ENCODE assay signal across 24 cellular contexts in genomic region chr2:238713234-238713832, GRCh38.
DNase-seq lines count a peak whose midpoint lies in the region; ATAC-seq, FAIRE-seq and TF ChIP-seq lines count a peak whose summit lies in the region.
"Had no signal": no experiment of that assay in that cellular context is flagged by ENCODE, and none has a peak within 500 bp of the region (broad histone marks: within the 10 kb centered on the region; RNA-seq: fewer than 3 reads in every experiment).

No MANE protein-coding gene starts in this region.

- H3K4me2 ChIP-seq in astrocyte (ENCODE audit: low read length) (no peak overlapping the region), SK-N-SH (no peak overlapping the region)

- H3K36me3 ChIP-seq in astrocyte (ENCODE audit: insufficient read depth, low read length) (no peaks in the 10 kb centered on the region), lung (ENCODE audit: control insufficient read depth in 2 of 2, insufficient read depth in 2 of 2, low read length in 2 of 2) (no peaks in the 10 kb centered on the region), transverse colon (no peaks in the 10 kb centered on the region), SK-N-SH (replicated peaks in 1 of 2; ENCODE audit: control insufficient read depth in 1 of 2, insufficient read depth in 2 of 2, low read length in 1 of 2) (no peaks in the 10 kb centered on the region)
- H3K36me3 ChIP-seq: SJSA1 had no signal

- no peak overlapping the region for H3K4me3 ChIP-seq in astrocyte (ENCODE audit: insufficient read depth, low read depth, low read length)
- H3K4me3 ChIP-seq in lung: no peak overlapping the region
- no peak overlapping the region for H3K4me3 ChIP-seq in transverse colon
- H3K4me3 ChIP-seq in SK-N-SH (ENCODE audit: low read depth in 2 of 2, low read length in 1 of 2): no peak overlapping the region
- H3K4me3 ChIP-seq: SJSA1 had no signal

- peaks cover 22% of the 10 kb centered on the region for H3K27me3 Mint-ChIP-seq in astrocyte (ENCODE audit: low read depth, unreplicated experiment)

- H3K27ac Mint-ChIP-seq in astrocyte (ENCODE audit: unreplicated experiment): no peak overlapping the region
- H3K27ac Mint-ChIP-seq: CD8-positive, alpha-beta T cell; HFFc6 had no signal

- H3K4me1 ChIP-seq in astrocyte (ENCODE audit: insufficient read depth, low read length): no peaks in the 10 kb centered on the region
- H3K4me1 ChIP-seq in lung (ENCODE audit: control insufficient read depth in 2 of 2, insufficient read depth in 2 of 2, low read length in 2 of 2): no peaks in the 10 kb centered on the region
- H3K4me1 ChIP-seq in transverse colon: peaks cover 0 to 14% (median 0%) of the 10 kb centered on the region in 4 donors
- no peaks in the 10 kb centered on the region for H3K4me1 ChIP-seq in SK-N-SH (ENCODE audit: control insufficient read depth in 1 of 2, insufficient read depth in 2 of 2, low read depth in 1 of 2, low read length in 1 of 2)
- H3K4me1 ChIP-seq: SJSA1 had no signal

- no peaks in the 10 kb centered on the region for H4K20me1 ChIP-seq in astrocyte (ENCODE audit: insufficient read depth, low read length)
- H4K20me1 ChIP-seq in SK-N-SH (ENCODE audit: insufficient read depth): no peaks in the 10 kb centered on the region

- H3K79me2 ChIP-seq in astrocyte (ENCODE audit: insufficient read depth, low read length) (no peaks in the 10 kb centered on the region), SK-N-SH (ENCODE audit: insufficient read depth) (no peaks in the 10 kb centered on the region)

- H3K27ac ChIP-seq in astrocyte (ENCODE audit: low read depth, low read length) (no peak overlapping the region), lung (ENCODE audit: low read depth in 1 of 2, low read length in 1 of 2) (no peak overlapping the region), transverse colon (peak overlapping the region in 3 of 4 donors; percentile 10 to 51 (median 43)), SK-N-SH (ENCODE audit: low read depth in 2 of 2, low read length in 1 of 2) (no peak overlapping the region)
- H3K27ac ChIP-seq: SJSA1 had no signal

- H3K36me3 Mint-ChIP-seq in astrocyte (ENCODE audit: low read depth, unreplicated experiment): no peaks in the 10 kb centered on the region
- H3K36me3 Mint-ChIP-seq: CD8-positive, alpha-beta T cell had no signal

- FAIRE-seq in GM12892 (lab: Jason Lieb, UNC) (peak; percentile 38), astrocyte (lab: Jason Lieb, UNC) (peak; percentile 74)
- FAIRE-seq: GM18507, GM19239, H54 had no signal

- H3K4me3 Mint-ChIP-seq in astrocyte (ENCODE audit: unreplicated experiment): no peak overlapping the region
- H3K4me3 Mint-ChIP-seq: CD8-positive, alpha-beta T cell; HFFc6 had no signal

- 93 to 98% methylated on average over 6 of the region's 6 CpGs for WGBS in lung, 2 donors
- 78 to 90% methylated on average over 3 to 6 of the region's 6 CpGs for WGBS in transverse colon (ENCODE audit: low coverage in 1 of 2), 2 donors
- WGBS in SK-N-SH (ENCODE audit: low lambda C conversion rate): 83% methylated on average over 6 of the region's 6 CpGs

- in situ Hi-C loops in transverse colon (cut with MboI; ENCODE audit: low pct_ligation_motif_present in 1 of 4, low pct_unique_long_range_greater_than_20kb in 1 of 4, low sequenced_read_pairs in 3 of 4): no loop called here

- no peaks in the 10 kb centered on the region for H3K9me2 ChIP-seq in SK-N-SH

- peaks cover 2% of the 10 kb centered on the region for H3K27me3 ChIP-seq in astrocyte (ENCODE audit: insufficient read depth, low read length)
- no peaks in the 10 kb centered on the region for H3K27me3 ChIP-seq in lung (ENCODE audit: control insufficient read depth, insufficient read depth)
- H3K27me3 ChIP-seq in transverse colon: no peaks in the 10 kb centered on the region
- no peaks in the 10 kb centered on the region for H3K27me3 ChIP-seq in SK-N-SH (ENCODE audit: insufficient read depth)
- H3K27me3 ChIP-seq: SJSA1 had no signal

- H2AFZ ChIP-seq in astrocyte (ENCODE audit: low read depth, low read length) (no peak overlapping the region), SK-N-SH (ENCODE audit: low read depth) (no peak overlapping the region)

- TF ChIP-seq CTCF in astrocyte (IDR thresholded peaks at IDR 0.05; ENCODE audit: insufficient read depth, low read depth, low read length): no peak
- no peak for TF ChIP-seq CTCF in lung (IDR thresholded peaks at IDR 0.05; ENCODE audit: control extremely low read depth, extremely low read depth)
- no peak for TF ChIP-seq CTCF in transverse colon (IDR thresholded peaks at IDR 0.05)
- no peak for TF ChIP-seq CTCF in SK-N-SH (IDR thresholded peaks at IDR 0.05)

- H3K4me1 Mint-ChIP-seq in astrocyte (ENCODE audit: low read depth, unreplicated experiment): no peaks in the 10 kb centered on the region

- H3K9me3 Mint-ChIP-seq in astrocyte (ENCODE audit: unreplicated experiment): no peaks in the 10 kb centered on the region
- H3K9me3 Mint-ChIP-seq: CD8-positive, alpha-beta T cell; HFFc6 had no signal

- POLR2A ChIA-PET in SK-N-SH (lab: Yijun Ruan, JAX): no interaction called here

- no peak for TF ChIP-seq EP300 in transverse colon (IDR thresholded peaks at IDR 0.05; ENCODE audit: low read depth)
- TF ChIP-seq EP300 in SK-N-SH (IDR thresholded peaks at IDR 0.05; ENCODE audit: borderline replicate concordance in 1 of 2, low read depth in 1 of 2, low read length in 1 of 2): no peak

- intact Hi-C loops in transverse colon (cut with DNase I; ENCODE audit: low total_unique reads) (no loop called here), left ventricle myocardium superior (cut with micrococcal nuclease) (no loop called here)

- H3K9ac ChIP-seq in astrocyte (ENCODE audit: low read length) (no peak overlapping the region), SK-N-SH (no peak overlapping the region)

- no peaks in the 10 kb centered on the region for H3F3A ChIP-seq in SK-N-SH (replicated peaks; ENCODE audit: insufficient read depth)

- no peak for DNase-seq in GM12892 (ENCODE audit: insufficient read length)
- no peak for DNase-seq in astrocyte (ENCODE audit: low read depth)
- peak; percentile 16 for DNase-seq in lung (ENCODE audit: low spot score)
- no peak for DNase-seq in transverse colon
- no peak for DNase-seq in left ventricle myocardium superior
- no peak for DNase-seq in NCI-H187 (lab: John Stamatoyannopoulos, UW)
- no peak for DNase-seq in SK-N-SH
- DNase-seq: AML-193; C1 segment of cervical spinal cord; CD8-positive, alpha-beta T cell; DND-41; HFFc6; KG1; NCI-H1092 treated with DMSO at 0.1 percent for 48 hours; NCI-H146; NCI-H2081; NCI-H2171; NCI-H526 had no signal

- ATAC-seq in lung (ENCODE audit: insufficient read depth, low FRiP score) (no peak), left ventricle myocardium superior (no peak), GM18873 (IDR thresholded peaks at IDR 0.05; ENCODE audit: low FRiP score, unreplicated experiment) (no peak)
- ATAC-seq: CD8-positive, alpha-beta T cell; Right ventricle myocardium inferior had no signal

- no peaks in the 10 kb centered on the region for H3K9me3 ChIP-seq in astrocyte (ENCODE audit: insufficient read depth, low read depth, low read length)
- peaks cover 0 to 5% of the 10 kb centered on the region in 2 donors for H3K9me3 ChIP-seq in lung (ENCODE audit: control insufficient read depth in 2 of 2, insufficient read depth in 1 of 2, low read length in 1 of 2)
- H3K9me3 ChIP-seq in transverse colon: no peaks in the 10 kb centered on the region
- H3K9me3 ChIP-seq in SK-N-SH: no peaks in the 10 kb centered on the region
- H3K9me3 ChIP-seq: SJSA1 had no signal

- no peak for TF ChIP-seq RAD21 in SK-N-SH (IDR thresholded peaks at IDR 0.05; ENCODE audit: low read length)

- TF ChIP-seq POLR2A in GM12892 (IDR thresholded peaks at IDR 0.05; ENCODE audit: low read depth, low read length) (no peak), transverse colon (IDR thresholded peaks at IDR 0.05) (no peak)

- CTCF ChIA-PET in SK-N-SH (lab: Yijun Ruan, JAX): no interaction called here

TF ChIP-seq in SK-N-SH, 30 proteins besides CTCF, POLR2A, EP300 and RAD21:
- TF ChIP-seq GABPA (IDR thresholded peaks at IDR 0.05; ENCODE audit: low read depth) (no peak), FOXM1 (IDR thresholded peaks at IDR 0.05; ENCODE audit: low read depth) (no peak), RXRA (IDR thresholded peaks at IDR 0.05; ENCODE audit: borderline replicate concordance, low read depth) (no peak), YY1 (IDR thresholded peaks at IDR 0.05; ENCODE audit: low read depth) (no peak)
- TF ChIP-seq, protein P1, sequence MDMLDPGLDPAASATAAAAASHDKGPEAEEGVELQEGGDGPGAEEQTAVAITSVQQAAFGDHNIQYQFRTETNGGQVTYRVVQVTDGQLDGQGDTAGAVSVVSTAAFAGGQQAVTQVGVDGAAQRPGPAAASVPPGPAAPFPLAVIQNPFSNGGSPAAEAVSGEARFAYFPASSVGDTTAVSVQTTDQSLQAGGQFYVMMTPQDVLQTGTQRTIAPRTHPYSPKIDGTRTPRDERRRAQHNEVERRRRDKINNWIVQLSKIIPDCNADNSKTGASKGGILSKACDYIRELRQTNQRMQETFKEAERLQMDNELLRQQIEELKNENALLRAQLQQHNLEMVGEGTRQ (IDR thresholded peaks at IDR 0.05; ENCODE audit: borderline replicate concordance, low read depth, low read length): no peak
- TF ChIP-seq, protein P2, sequence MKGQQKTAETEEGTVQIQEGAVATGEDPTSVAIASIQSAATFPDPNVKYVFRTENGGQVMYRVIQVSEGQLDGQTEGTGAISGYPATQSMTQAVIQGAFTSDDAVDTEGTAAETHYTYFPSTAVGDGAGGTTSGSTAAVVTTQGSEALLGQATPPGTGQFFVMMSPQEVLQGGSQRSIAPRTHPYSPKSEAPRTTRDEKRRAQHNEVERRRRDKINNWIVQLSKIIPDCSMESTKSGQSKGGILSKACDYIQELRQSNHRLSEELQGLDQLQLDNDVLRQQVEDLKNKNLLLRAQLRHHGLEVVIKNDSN (IDR thresholded peaks at IDR 0.05; ENCODE audit: borderline replicate concordance, low read depth): no peak

Comparison
In these comparisons a context has a peak if more than half of its experiments do, and no peak if none do; other contexts are left out.
1. H3K27ac ChIP-seq: peak in transverse colon (3 of 4); none in astrocyte (single experiment), lung (0 of 2) and SK-N-SH (0 of 2).